ENCODE assay signal across 2 cellular contexts in genomic region chr15:58401276-58401675, GRCh38.
TF ChIP-seq lines count a peak whose summit lies in the region.

No MANE protein-coding gene starts in this region.

TF ChIP-seq in liver, 16 proteins besides CTCF, POLR2A, EP300 and RAD21:
- no peak for TF ChIP-seq ZBTB33 (IDR thresholded peaks at IDR 0.05)
- TF ChIP-seq YY1 (IDR thresholded peaks at IDR 0.05): no peak
- no peak for TF ChIP-seq HNF4G (IDR thresholded peaks at IDR 0.05)
- no peak for TF ChIP-seq TAF1 (conservative IDR thresholded peaks at IDR 0.05)
- TF ChIP-seq RXRA (IDR thresholded peaks at IDR 0.05): no peak
- no peak for TF ChIP-seq GABPA (IDR thresholded peaks at IDR 0.05 in 1 of 2, conservative IDR thresholded peaks at IDR 0.05 in 1 of 2)
- TF ChIP-seq MAX (IDR thresholded peaks at IDR 0.05): no peak
- TF ChIP-seq FOXA2 (IDR thresholded peaks at IDR 0.05): no peak
- no peak for TF ChIP-seq NR2F2 (IDR thresholded peaks at IDR 0.05)
- TF ChIP-seq ATF3 (IDR thresholded peaks at IDR 0.05): no peak
- no peak for TF ChIP-seq JUND (IDR thresholded peaks at IDR 0.05)
- TF ChIP-seq HNF4A (conservative IDR thresholded peaks at IDR 0.05): no peak
- no peak for TF ChIP-seq SP1 (IDR thresholded peaks at IDR 0.05)
- TF ChIP-seq FOXA1 (IDR thresholded peaks at IDR 0.05): no peak
- no peak for TF ChIP-seq EGR1 (IDR thresholded peaks at IDR 0.05; ENCODE audit: low read depth in 2 of 2)
- no peak for TF ChIP-seq REST (IDR thresholded peaks at IDR 0.05)

TF ChIP-seq in HepG2, 621 proteins besides CTCF, POLR2A, EP300 and RAD21:
- TF ChIP-seq PHF21A (CRISPR knock-in tag; IDR thresholded peaks at IDR 0.05) (no peak), E2F2 (CRISPR knock-in tag; IDR thresholded peaks at IDR 0.05; ENCODE audit: borderline replicate concordance) (no peak), REST (IDR thresholded peaks at IDR 0.05; ENCODE audit: borderline replicate concordance in 1 of 2, low read depth in 1 of 2, low read length in 2 of 2) (no peak), PRPF4 (IDR thresholded peaks at IDR 0.05; ENCODE audit: low read depth, low read length, poor library complexity, severe bottlenecking) (no peak), IKZF4 (CRISPR knock-in tag; IDR thresholded peaks at IDR 0.05; ENCODE audit: borderline replicate concordance, low read depth, not compliant biosample characterization) (no peak), PCBP2 (optimal IDR thresholded peaks at IDR 0.05; ENCODE audit: low read depth, low read length, poor library complexity, severe bottlenecking) (no peak), ZFP62 (CRISPR knock-in tag; IDR thresholded peaks at IDR 0.05) (no peak), PREB (CRISPR knock-in tag; IDR thresholded peaks at IDR 0.05) (no peak), ATM (IDR thresholded peaks at IDR 0.05; ENCODE audit: borderline replicate concordance) (no peak), RNF219 (CRISPR knock-in tag; IDR thresholded peaks at IDR 0.05) (no peak), ZNF773 (CRISPR knock-in tag; IDR thresholded peaks at IDR 0.05; ENCODE audit: borderline replicate concordance) (no peak), ZNF777 (CRISPR knock-in tag; IDR thresholded peaks at IDR 0.05) (no peak), ZBTB37 (CRISPR knock-in tag; IDR thresholded peaks at IDR 0.05) (no peak), ZNF879 (CRISPR knock-in tag; IDR thresholded peaks at IDR 0.05) (no peak), MED13 (CRISPR knock-in tag; IDR thresholded peaks at IDR 0.05) (no peak), YY1 (IDR thresholded peaks at IDR 0.05; ENCODE audit: insufficient read depth, insufficient replicate concordance, low read depth, low read length) (no peak)
